8 cellular contexts compared by ENCODE assay signal in the genomic region with DNA sequence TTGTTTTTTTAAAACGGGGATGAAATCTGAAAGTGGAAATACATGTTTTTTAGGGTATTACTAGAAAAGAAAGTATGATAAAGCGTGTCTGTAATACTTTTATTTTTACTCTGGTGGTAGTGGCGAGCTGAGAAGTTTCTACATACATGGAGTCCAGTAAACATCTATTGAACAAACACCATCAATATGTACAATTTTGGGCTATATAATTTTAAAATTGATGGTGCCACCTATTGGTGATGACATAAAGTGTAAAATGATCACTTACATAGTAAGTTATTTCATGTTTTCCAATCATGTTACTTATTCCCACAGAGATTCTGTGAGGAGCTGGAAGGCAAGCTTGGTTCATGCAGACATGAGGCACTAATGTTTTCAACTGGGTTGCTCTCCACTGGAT. TPM values are rescaled to one million over a fixed set of nuclear protein-coding genes. Genes with fewer than 3 reads are reported as not detected.
DNase-seq lines count a peak whose midpoint lies in the region; ATAC-seq and TF ChIP-seq lines count a peak whose summit lies in the region.

No MANE protein-coding gene starts in this region.

- ATAC-seq in left colon (peak; percentile 70), HG03457 (IDR thresholded peaks at IDR 0.05; ENCODE audit: unreplicated experiment) (no peak), HG03520 (IDR thresholded peaks at IDR 0.05; ENCODE audit: unreplicated experiment) (no peak)

- H3K27ac Mint-ChIP-seq in activated naive CD4-positive, alpha-beta T cell treated with anti-CD3 and anti-CD28 coated beads, Interleukin-2, amount 10 ng/mL, durations not matched to agents 7 days and 5 days: no peak overlapping the region

- in situ Hi-C loops in astrocyte of the cerebellum (cut with HindIII; ENCODE audit: low sequenced_read_pairs): no loop called here

- no peaks in the 10 kb centered on the region for H3K27me3 Mint-ChIP-seq in activated naive CD4-positive, alpha-beta T cell treated with anti-CD3 and anti-CD28 coated beads, Interleukin-2, amount 10 ng/mL, durations not matched to agents 7 days and 5 days

- intact Hi-C loops in left colon (cut with DNase I, micrococcal nuclease): loop anchor here in 1 of 2 donors (10.0 kb wide), 1 partner anchor 131 kb away; no protein-coding TSS in a partner anchor

- CTCF ChIA-PET in activated naive CD4-positive, alpha-beta T cell treated with anti-CD3 and anti-CD28 coated beads, Interleukin-2, amount 10 ng/mL, durations not matched to agents 7 days and 5 days (lab: Charles Lee): interaction anchor here (0.7 to 7.3 kb wide), 25 partner anchors 8 to 1108 kb away, joined by 3 to 120 read pairs (median 4); a partner anchor contains a TSS

- no peak overlapping the region for H3K4me3 Mint-ChIP-seq in activated naive CD4-positive, alpha-beta T cell treated with anti-CD3 and anti-CD28 coated beads, Interleukin-2, amount 10 ng/mL, durations not matched to agents 7 days and 5 days

- DNase-seq in GM10266 (ENCODE audit: extremely low spot score) (peak; percentile 32), HT-29 (ENCODE audit: low spot score) (peak; percentile 43), astrocyte of the cerebellum (ENCODE audit: low read depth) (peak; percentile 19), left colon (no peak), T1000 (lab: John Stamatoyannopoulos, UW) (no peak)
- DNase-seq in activated naive CD4-positive, alpha-beta T cell treated with anti-CD3 and anti-CD28 coated beads, Interleukin-2, amount 10 ng/mL, durations not matched to agents 7 days and 5 days: no peak

- TF ChIP-seq CTCF in GM10266 (IDR thresholded peaks at IDR 0.05; ENCODE audit: control insufficient read depth, insufficient read depth, low read depth, missing control alignments) (peak; percentile 33), astrocyte of the cerebellum (IDR thresholded peaks at IDR 0.05; ENCODE audit: low read depth, low read length, missing control alignments) (peak; percentile 20)

- no peaks in the 10 kb centered on the region for H3K9me3 Mint-ChIP-seq in activated naive CD4-positive, alpha-beta T cell treated with anti-CD3 and anti-CD28 coated beads, Interleukin-2, amount 10 ng/mL, durations not matched to agents 7 days and 5 days

- peaks cover 1% of the 10 kb centered on the region for H3K36me3 Mint-ChIP-seq in activated naive CD4-positive, alpha-beta T cell treated with anti-CD3 and anti-CD28 coated beads, Interleukin-2, amount 10 ng/mL, durations not matched to agents 7 days and 5 days

- H3K4me1 Mint-ChIP-seq in activated naive CD4-positive, alpha-beta T cell treated with anti-CD3 and anti-CD28 coated beads, Interleukin-2, amount 10 ng/mL, durations not matched to agents 7 days and 5 days: peaks cover 49% of the 10 kb centered on the region

- no peak overlapping the region for H3K4me3 ChIP-seq in astrocyte of the cerebellum (ENCODE audit: low read depth, low read length)

RNA-seq across cellular contexts. Expression of a gene that starts 31.5 kb away (rescaled TPM):
- 30.8 and 30.9 TPM in 2 replicates for total RNA-seq in HT-29 (2014; rRNA removed; shearing (Covaris generic))
- 10 to 100 TPM; 73.1 to 94.1 TPM for total RNA-seq in left colon

Comparison
In these comparisons a context has a peak if more than half of its experiments do, and no peak if none do; other contexts are left out.
1. DNase-seq: peak in GM10266 (single experiment), HT-29 (single experiment) and astrocyte of the cerebellum (single experiment); none in left colon (0 of 2), T1000 (single experiment) and activated naive CD4-positive, alpha-beta T cell treated with anti-CD3 and anti-CD28 coated beads, Interleukin-2, amount 10 ng/mL, durations not matched to agents 7 days and 5 days (single experiment).